ENCODE assay signal across 8 cellular contexts in genomic region chr7:100132697-100133137, GRCh38. TPM values are rescaled to one million over a fixed set of nuclear protein-coding genes. Genes with fewer than 3 reads are reported as not detected.
DNase-seq lines count a peak whose midpoint lies in the region; ATAC-seq and TF ChIP-seq lines count a peak whose summit lies in the region.

No MANE protein-coding gene starts in this region.

- H3K4me1 Mint-ChIP-seq in progenitor cell of endocrine pancreas (ENCODE audit: low read depth) = peaks cover 1% of the 10 kb centered on the region

- no peaks in the 10 kb centered on the region for H3K9me3 ChIP-seq in BE2C

- no peak overlapping the region for H3K4me3 Mint-ChIP-seq in progenitor cell of endocrine pancreas (ENCODE audit: low read depth)

- no peak overlapping the region for H3K4me3 ChIP-seq in BE2C (ENCODE audit: low read depth, low read length)

- DNase-seq in BE2C (peak; percentile 81), LHCN-M2 (ENCODE audit: low read depth) (peak; percentile 62), RPMI8226 (peak; percentile 81), glomerular visceral epithelial cell (ENCODE audit: extremely low spot score) (peak; percentile 66), progenitor cell of endocrine pancreas (ENCODE audit: low spot score, unreplicated experiment) (peak; percentile 43)
- DNase-seq in activated gamma-delta T cell treated with anti-CD3 and anti-CD28 coated beads, Interleukin-2, amount 50 U/mL, for 16 hours (ENCODE audit: low read depth) = peak; percentile 42

- H3K36me3 ChIP-seq in BE2C = no peaks in the 10 kb centered on the region

- peaks cover 5% of the 10 kb centered on the region; the same call in 1 of the 2 replicates for H3K27me3 ChIP-seq in BE2C

- no peaks in the 10 kb centered on the region for H3K36me3 Mint-ChIP-seq in progenitor cell of endocrine pancreas (ENCODE audit: insufficient read depth)

- peak; percentile 99 for TF ChIP-seq CTCF in BE2C (IDR thresholded peaks at IDR 0.05; ENCODE audit: low read depth, low read length)
- peak; percentile 90 for TF ChIP-seq CTCF in progenitor cell of endocrine pancreas (IDR thresholded peaks at IDR 0.05; ENCODE audit: unreplicated experiment)

- H3K9me3 Mint-ChIP-seq in progenitor cell of endocrine pancreas (ENCODE audit: low read depth) = no peaks in the 10 kb centered on the region

- H3K4me1 ChIP-seq in BE2C = peaks cover 3% of the 10 kb centered on the region

- ATAC-seq in GM19025 (IDR thresholded peaks at IDR 0.05; ENCODE audit: low read depth, unreplicated experiment) (peak; percentile 67), GM21825 (IDR thresholded peaks at IDR 0.05; ENCODE audit: unreplicated experiment) (no peak)

- no peak overlapping the region for H3K27ac Mint-ChIP-seq in progenitor cell of endocrine pancreas

- H3K27me3 Mint-ChIP-seq in progenitor cell of endocrine pancreas = peaks cover 9% of the 10 kb centered on the region

RNA-seq across cellular contexts. Expression of gene MBLAC1, which starts 6.0 kb away (rescaled TPM):
- polyA plus RNA-seq in BE2C (2012; ENCODE audit: insufficient read depth, insufficient read length, low read depth) = 10.1 TPM
- total RNA-seq in LHCN-M2 (2014; rRNA removed) (1.9 and 5.9 TPM in 2 replicates), progenitor cell of endocrine pancreas (1.6 and 2.2 TPM in 2 replicates)
- polyA plus RNA-seq in LHCN-M2 (2012) = 4.5 TPM

RNA-seq across cellular contexts. Expression of gene CNPY4, which starts 13.3 kb away (rescaled TPM):
- 13.9 TPM for polyA plus RNA-seq in BE2C (2012; ENCODE audit: insufficient read depth, insufficient read length, low read depth)
- total RNA-seq in LHCN-M2 (2014; rRNA removed) = 23.2 and 28.0 TPM in 2 replicates
- polyA plus RNA-seq in LHCN-M2 (2012) = 29.6 TPM
- 22.5 and 25.5 TPM in 2 replicates for total RNA-seq in progenitor cell of endocrine pancreas

RNA-seq across cellular contexts. Expression of gene TAF6, which starts 13.6 kb away (rescaled TPM):
- polyA plus RNA-seq in BE2C (2012; ENCODE audit: insufficient read depth, insufficient read length, low read depth) = 129 TPM
- total RNA-seq in LHCN-M2 (2014; rRNA removed) = 98.4 and 106 TPM in 2 replicates
- 72.7 TPM for polyA plus RNA-seq in LHCN-M2 (2012)
- total RNA-seq in progenitor cell of endocrine pancreas = 79.6 and 91.2 TPM in 2 replicates

RNA-seq across cellular contexts. Expression of gene LAMTOR4, which starts 16.0 kb away (rescaled TPM):
- 362 TPM for polyA plus RNA-seq in BE2C (2012; ENCODE audit: insufficient read depth, insufficient read length, low read depth)
- 165 and 202 TPM in 2 replicates for total RNA-seq in LHCN-M2 (2014; rRNA removed)
- 344 TPM for polyA plus RNA-seq in LHCN-M2 (2012)
- 106 and 116 TPM in 2 replicates for total RNA-seq in progenitor cell of endocrine pancreas

RNA-seq across cellular contexts. Expression of gene TRAPPC14, which starts 25.8 kb away (rescaled TPM):
- polyA plus RNA-seq in BE2C (2012; ENCODE audit: insufficient read depth, insufficient read length, low read depth) = 38.3 TPM
- total RNA-seq in LHCN-M2 (2014; rRNA removed) (18.8 and 21.8 TPM in 2 replicates), progenitor cell of endocrine pancreas (29.6 and 30.7 TPM in 2 replicates)
- polyA plus RNA-seq in LHCN-M2 (2012) = 20.8 TPM
